8 cellular contexts compared by ENCODE assay signal in the genomic region with DNA sequence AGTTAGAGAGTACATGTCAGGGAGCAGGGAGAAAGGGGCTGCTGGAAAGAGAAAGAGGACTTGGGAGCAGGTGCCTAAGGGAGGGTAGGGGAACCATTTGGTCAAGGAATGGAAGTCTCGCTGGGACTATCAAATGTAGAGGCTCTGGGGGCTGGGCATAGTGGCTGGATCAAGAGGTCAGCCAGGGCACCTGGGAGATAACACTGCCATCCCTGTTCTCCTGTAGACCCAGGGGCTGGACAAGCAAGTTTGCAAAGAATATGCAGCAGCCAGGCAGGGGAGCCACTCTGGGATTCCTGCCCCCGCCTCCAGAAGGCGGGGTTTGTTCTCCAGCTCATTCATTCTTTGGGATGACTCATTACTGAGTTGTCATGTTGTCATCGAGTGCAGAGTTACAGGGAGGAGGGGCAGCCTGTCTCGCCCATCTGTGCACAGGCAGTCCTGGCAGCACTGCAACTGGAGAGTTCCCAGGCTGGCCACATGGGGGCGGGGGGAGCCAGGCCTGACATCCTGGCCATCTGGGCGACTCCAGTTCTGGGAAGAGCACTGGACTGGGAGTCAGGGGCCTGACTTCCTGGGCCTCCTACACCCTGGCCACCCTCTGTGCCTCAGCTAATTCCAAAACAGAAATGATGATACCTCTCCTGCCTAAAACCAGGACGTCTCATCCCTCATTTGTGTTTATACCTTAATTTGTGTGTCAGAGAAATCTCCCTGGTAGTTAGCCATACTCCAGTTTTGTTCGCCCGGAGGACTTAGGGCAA. TPM values are rescaled to one million over a fixed set of nuclear protein-coding genes. Genes with fewer than 3 reads are reported as not detected.
DNase-seq lines count a peak whose midpoint lies in the region; ATAC-seq, FAIRE-seq and TF ChIP-seq lines count a peak whose summit lies in the region.

No MANE protein-coding gene starts in this region.

- H3K4me2 ChIP-seq in HepG2 (ENCODE audit: low read depth, low read length) = peak overlapping the region; percentile 84

- peak; percentile 99 for FAIRE-seq in HepG2 (lab: Jason Lieb, UNC)

- peak; percentile 55 to 74 (median 56) for DNase-seq in CD4-positive, CD25-positive, alpha-beta regulatory T cell
- DNase-seq in NCI-H69 (lab: John Stamatoyannopoulos, UW) (peak; percentile 99), coronary artery (ENCODE audit: low spot score) (peak; percentile 92), HepG2 (ENCODE audit: low spot score) (peak; percentile 98)
- DNase-seq in activated CD4-positive, alpha-beta T cell treated with anti-CD3 and anti-CD28 coated beads, Interleukin-2, amount 10 ng/mL, durations not matched to agents 7 days and 5 days = peak; percentile 73
- peak; percentile 53 to 70 (median 60) for DNase-seq in stimulated activated CD4-positive, alpha-beta T cell treated with anti-CD3 and anti-CD28 coated beads, TNF-alpha, amount 100 ng/mL, for 1 hour (ENCODE audit: low read depth in 3 of 3, low spot score in 1 of 3)

- H3K27me3 ChIP-seq in CD4-positive, CD25-positive, alpha-beta regulatory T cell (ENCODE audit: control insufficient read depth, insufficient read depth, low read length) = no peaks in the 10 kb centered on the region
- H3K27me3 ChIP-seq in HepG2 (ENCODE audit: control insufficient read depth in 1 of 2, insufficient read depth in 2 of 2, low read length in 2 of 2) = no peaks in the 10 kb centered on the region

- no peak overlapping the region for H3K27ac ChIP-seq in CD4-positive, CD25-positive, alpha-beta regulatory T cell (ENCODE audit: insufficient read depth, low read length, poor library complexity, severe bottlenecking)
- H3K27ac ChIP-seq in coronary artery (no peak overlapping the region), HepG2 (ENCODE audit: extremely low read length, insufficient read depth, low read length) (no peak overlapping the region)

- POLR2A ChIA-PET in activated CD4-positive, alpha-beta T cell treated with anti-CD3 and anti-CD28 coated beads, Interleukin-2, amount 10 ng/mL, durations not matched to agents 7 days and 5 days (lab: Charles Lee) = no interaction called here
- POLR2A ChIA-PET in HepG2 (lab: Yijun Ruan, JAX) = interaction anchor here (0.9 to 2.0 kb wide), 5 partner anchors 8 to 68 kb away, joined by 3 to 8 read pairs (median 5); no protein-coding TSS in a partner anchor

- TF ChIP-seq CTCF in coronary artery (IDR thresholded peaks at IDR 0.05) (peak; percentile 88), HepG2 (CRISPR knock-in tag; IDR thresholded peaks at IDR 0.05) (peak; percentile 99)

- no peaks in the 10 kb centered on the region for H3K9me3 Mint-ChIP-seq in CD4-positive, CD25-positive, alpha-beta regulatory T cell
- H3K9me3 Mint-ChIP-seq in activated CD4-positive, alpha-beta T cell treated with anti-CD3 and anti-CD28 coated beads, Interleukin-2, amount 10 ng/mL, durations not matched to agents 7 days and 5 days = no peaks in the 10 kb centered on the region

- no TSS peak for BruUV-seq in HepG2 (replicated peaks; lab: Mats Ljungman, UMichigan)

- peaks cover 0 to 11% (median 5%) of the 10 kb centered on the region in 4 donors for H3K4me1 Mint-ChIP-seq in CD4-positive, CD25-positive, alpha-beta regulatory T cell
- H3K4me1 Mint-ChIP-seq in activated CD4-positive, alpha-beta T cell treated with anti-CD3 and anti-CD28 coated beads, Interleukin-2, amount 10 ng/mL, durations not matched to agents 7 days and 5 days = peaks cover 7% of the 10 kb centered on the region

- in situ Hi-C loops in HepG2 (cut with HindIII; ENCODE audit: extremely low pct_ligation_motif_present, low pct_unique_long_range_greater_than_20kb) = loop anchor here (5.0 kb wide), 1 partner anchor 66 kb away; no protein-coding TSS in a partner anchor

- intact Hi-C loops in HepG2 (cut with micrococcal nuclease; ENCODE audit: unreplicated experiment) = loop anchor here (1.0 to 5.0 kb wide), 3 partner anchors 49 to 221 kb away; no protein-coding TSS in a partner anchor

- H3K4me3 ChIP-seq in CD4-positive, CD25-positive, alpha-beta regulatory T cell (ENCODE audit: low read depth, low read length) = no peak overlapping the region
- H3K4me3 ChIP-seq in coronary artery (no peak overlapping the region), HepG2 (replicated peaks in 1 of 3; ENCODE audit: insufficient read depth in 1 of 3, low read depth in 2 of 3, low read length in 3 of 3) (peak overlapping the region in 2 of 3 experiments; percentile 26 to 55; a peak in 4 of 6 replicates)

- no peaks in the 10 kb centered on the region for H3K79me2 ChIP-seq in HepG2 (ENCODE audit: insufficient read depth, low read length)

- TF ChIP-seq POLR2A in HepG2 (IDR thresholded peaks at IDR 0.05; ENCODE audit: insufficient read depth in 1 of 2, low read depth in 2 of 2, low read length in 2 of 2) = no peak

- H3K4me3 Mint-ChIP-seq in CD4-positive, CD25-positive, alpha-beta regulatory T cell = peak overlapping the region in 1 of 4 donors; percentile 51
- H3K4me3 Mint-ChIP-seq in activated CD4-positive, alpha-beta T cell treated with anti-CD3 and anti-CD28 coated beads, Interleukin-2, amount 10 ng/mL, durations not matched to agents 7 days and 5 days = no peak overlapping the region

- WGBS in HepG2 (ENCODE audit: low lambda C conversion rate) = 16% methylated on average over 8 of the region's 10 CpGs

- H2AFZ ChIP-seq in HepG2 (ENCODE audit: low read length) = no peak overlapping the region

- peaks cover 7% of the 10 kb centered on the region for H3K27me3 Mint-ChIP-seq in CD4-positive, CD25-positive, alpha-beta regulatory T cell
- H3K27me3 Mint-ChIP-seq in activated CD4-positive, alpha-beta T cell treated with anti-CD3 and anti-CD28 coated beads, Interleukin-2, amount 10 ng/mL, durations not matched to agents 7 days and 5 days = no peaks in the 10 kb centered on the region

- H3K4me1 ChIP-seq in CD4-positive, CD25-positive, alpha-beta regulatory T cell (ENCODE audit: control insufficient read depth, insufficient read depth, low read length, poor library complexity, severe bottlenecking) = no peaks in the 10 kb centered on the region
- peaks cover 64% of the 10 kb centered on the region for H3K4me1 ChIP-seq in HepG2 (ENCODE audit: insufficient read depth, low read length)

- H3K36me3 ChIP-seq in CD4-positive, CD25-positive, alpha-beta regulatory T cell (ENCODE audit: control insufficient read depth, insufficient read depth, low read length) = no peaks in the 10 kb centered on the region
- H3K36me3 ChIP-seq in HepG2 (replicated peaks in 1 of 2; ENCODE audit: control insufficient read depth in 1 of 2, insufficient read depth in 2 of 2, low read length in 2 of 2) = no peaks in the 10 kb centered on the region

- peak; percentile 99 for TF ChIP-seq RAD21 in HepG2 (CRISPR knock-in tag; IDR thresholded peaks at IDR 0.05)

- TF ChIP-seq EP300 in HepG2 (IDR thresholded peaks at IDR 0.05; ENCODE audit: low read depth in 2 of 2, low read length in 2 of 2) (peak in 1 of 2 experiments; percentile 78; a peak in 2 of 4 replicates), HepG2 (CRISPR knock-in tag; IDR thresholded peaks at IDR 0.05; ENCODE audit: borderline replicate concordance) (peak; percentile 35; the same call in 1 of the 2 replicates)

- no peaks in the 10 kb centered on the region for H3K36me3 Mint-ChIP-seq in CD4-positive, CD25-positive, alpha-beta regulatory T cell
- no peaks in the 10 kb centered on the region for H3K36me3 Mint-ChIP-seq in activated CD4-positive, alpha-beta T cell treated with anti-CD3 and anti-CD28 coated beads, Interleukin-2, amount 10 ng/mL, durations not matched to agents 7 days and 5 days (ENCODE audit: low read depth)

- no peak overlapping the region for H3K27ac Mint-ChIP-seq in CD4-positive, CD25-positive, alpha-beta regulatory T cell
- H3K27ac Mint-ChIP-seq in activated CD4-positive, alpha-beta T cell treated with anti-CD3 and anti-CD28 coated beads, Interleukin-2, amount 10 ng/mL, durations not matched to agents 7 days and 5 days = no peak overlapping the region

- no peaks in the 10 kb centered on the region for H4K20me1 ChIP-seq in HepG2 (ENCODE audit: insufficient read depth, low read length)

- ATAC-seq in CD4-positive, CD25-positive, alpha-beta regulatory T cell (ENCODE audit: low read depth in 2 of 2) = peak; percentile 99 to 100
- ATAC-seq in GM19455 (IDR thresholded peaks at IDR 0.05; ENCODE audit: unreplicated experiment) (peak; percentile 64), HG03571 (IDR thresholded peaks at IDR 0.05; ENCODE audit: unreplicated experiment) (peak; percentile 81), HepG2 (peak; percentile 95)

- no peaks in the 10 kb centered on the region for H3K9me3 ChIP-seq in CD4-positive, CD25-positive, alpha-beta regulatory T cell (ENCODE audit: control insufficient read depth in 2 of 2, low read length in 2 of 2)
- H3K9me3 ChIP-seq in HepG2 (ENCODE audit: low read length) = no peaks in the 10 kb centered on the region

- CTCF ChIA-PET in activated CD4-positive, alpha-beta T cell treated with anti-CD3 and anti-CD28 coated beads, Interleukin-2, amount 10 ng/mL, durations not matched to agents 7 days and 5 days (lab: Charles Lee) = interaction anchor here (0.6 to 1.3 kb wide), 8 partner anchors 8 to 337 kb away, joined by 3 to 4 read pairs (median 3); a partner anchor contains a TSS
- CTCF ChIA-PET in HepG2 (lab: Yijun Ruan, JAX; ENCODE audit: low intra/inter-chr PET ratio, low total read pairs) = interaction anchor here (0.9 to 3.6 kb wide), 2 partner anchors 69 to 221 kb away, joined by 5 to 16 read pairs; no protein-coding TSS in a partner anchor

- H3K9ac ChIP-seq in HepG2 (ENCODE audit: insufficient read depth, low read depth, low read length) = peak overlapping the region; percentile 25; the same call in 1 of the 2 replicates

RNA-seq across cellular contexts. Expression of a gene that starts 28.2 kb away (rescaled TPM):
- 60.0 TPM for total RNA-seq in CD4-positive, CD25-positive, alpha-beta regulatory T cell
- 1 to 10 TPM; 3.5 to 5.4 (median 4.9) TPM for polyA plus RNA-seq in CD4-positive, CD25-positive, alpha-beta regulatory T cell
- 10 to 100 TPM; 27.4 to 34.7 TPM for total RNA-seq in activated CD4-positive, alpha-beta T cell treated with anti-CD3 and anti-CD28 coated beads, Interleukin-2, amount 10 ng/mL, durations not matched to agents 7 days and 5 days
- total RNA-seq in HepG2 (2016; rRNA removed; fragmentation: Illumina TruSeq; extraction: Trizol) = 16.4 and 18.9 TPM in 2 replicates
- total RNA-seq in HepG2 (2016; cell fraction: cytosol; rRNA removed; fragmentation: Illumina TruSeq; extraction: Trizol; ENCODE audit: low read depth) = 5.8 and 9.0 TPM in 2 replicates
- 14.6 and 17.0 TPM in 2 replicates for total RNA-seq in HepG2 (2016; cell fraction: insoluble cytoplasmic fraction; rRNA removed; fragmentation: Illumina TruSeq; extraction: Trizol)
- 18.4 and 18.8 TPM in 2 replicates for total RNA-seq in HepG2 (2016; cell fraction: membrane; rRNA removed; fragmentation: Illumina TruSeq; extraction: Trizol)
- total RNA-seq in HepG2 (2016; cell fraction: nucleus; rRNA removed; fragmentation: Illumina TruSeq; extraction: Trizol) = 15.4 and 17.1 TPM in 2 replicates
- 17.1 and 18.6 TPM in 2 replicates for polyA plus RNA-seq in HepG2 (2011; rRNA removed)
- 16.2 and 21.9 TPM in 2 replicates for polyA plus RNA-seq in HepG2 (2011; cell fraction: cytosol; rRNA removed)
- 10.7 and 11.5 TPM in 2 replicates for polyA plus RNA-seq in HepG2 (2011; cell fraction: nucleus; rRNA removed)
- 101 and 105 TPM in 2 replicates for polyA plus RNA-seq in HepG2 (2012)
- polyA plus RNA-seq in HepG2 (2016; cell fraction: cytosol; fragmentation: Illumina TruSeq; extraction: Trizol; ENCODE audit: low read depth) = 25.4 and 26.8 TPM in 2 replicates
- 56.7 and 68.8 TPM in 2 replicates for polyA plus RNA-seq in HepG2 (2016; cell fraction: insoluble cytoplasmic fraction; fragmentation: Illumina TruSeq; extraction: Trizol; ENCODE audit: low read depth)
- polyA plus RNA-seq in HepG2 (2016; cell fraction: membrane; fragmentation: Illumina TruSeq; extraction: Trizol; ENCODE audit: low read depth) = 36.3 and 43.5 TPM in 2 replicates
- 49.1 and 59.9 TPM in 2 replicates for polyA plus RNA-seq in HepG2 (2016; cell fraction: nucleus; fragmentation: Illumina TruSeq; extraction: Trizol; ENCODE audit: insufficient read depth, low read depth)
- 8.2 and 21.8 TPM in 2 replicates for polyA minus RNA-seq in HepG2 (2011; rRNA and poly(A)+ RNA removed; ENCODE audit: low replicate concordance)
- 18.6 and 29.8 TPM in 2 replicates for polyA minus RNA-seq in HepG2 (2011; cell fraction: cytosol; rRNA and poly(A)+ RNA removed)
- polyA minus RNA-seq in HepG2 (2011; cell fraction: nucleus; rRNA and poly(A)+ RNA removed) = 20.0 and 35.3 TPM in 2 replicates

Comparison
In these comparisons a context has a peak if more than half of its experiments do, and no peak if none do; other contexts are left out.
1. H3K4me3 ChIP-seq: peak in HepG2 (2 of 3); none in CD4-positive, CD25-positive, alpha-beta regulatory T cell (single experiment) and coronary artery (single experiment).
2. Peak in every context shown above with its lines, with median percentiles within 50 percentile points of each other: ATAC-seq and DNase-seq.